Comparison of ENCODE assay signal across 10 cellular contexts in the genomic region with DNA sequence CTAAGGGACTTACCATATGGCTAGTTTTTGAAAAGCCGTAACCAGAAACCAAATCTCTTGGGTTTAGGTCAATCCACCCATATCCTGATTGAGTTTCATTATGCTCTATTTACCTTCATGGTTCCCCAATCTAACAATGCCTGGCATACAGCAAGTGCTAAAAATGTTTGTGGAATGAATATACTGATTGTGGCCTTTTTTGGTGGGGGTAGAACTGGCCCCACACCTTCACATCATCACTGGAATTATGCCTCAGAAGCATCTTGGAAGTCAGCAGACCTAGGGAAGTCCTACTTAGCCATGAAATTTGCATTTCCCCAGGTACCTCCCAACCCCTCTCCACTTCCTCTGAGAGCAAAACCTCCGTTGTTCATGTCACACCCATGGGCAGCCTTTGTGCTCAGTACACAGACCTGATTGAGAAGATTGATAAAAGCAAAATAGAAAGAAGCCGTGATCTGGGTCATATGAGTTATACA. TPM values are rescaled to one million over a fixed set of nuclear protein-coding genes. Genes with fewer than 3 reads are reported as not detected.
DNase-seq lines count a peak whose midpoint lies in the region; ATAC-seq, FAIRE-seq and TF ChIP-seq lines count a peak whose summit lies in the region.
"Had no signal": no experiment of that assay in that cellular context is flagged by ENCODE, and none has a peak within 500 bp of the region (broad histone marks: within the 10 kb centered on the region; RNA-seq: fewer than 3 reads in every experiment).

No MANE protein-coding gene starts in this region.

- WGBS in GM12878 (ENCODE audit: insufficient coverage, insufficient replicate concordance, low lambda C conversion rate, missing lambda C conversion rate), result 0% methylated on average over 3 of the region's 3 CpGs

- peak; percentile 86 for ATAC-seq in GM19395 (IDR thresholded peaks at IDR 0.05; ENCODE audit: unreplicated experiment)
- peak; percentile 68 for ATAC-seq in HG03196 (IDR thresholded peaks at IDR 0.05; ENCODE audit: unreplicated experiment)
- ATAC-seq in GM12878, result peak; percentile 90

- RAD21 ChIA-PET in GM12878 (lab: Charles Lee; ENCODE audit: unreplicated experiment), result interaction anchor here (0.6 to 5.3 kb wide), 12 partner anchors 9 to 199 kb away, joined by 3 to 42 read pairs (median 4); a partner anchor contains a TSS

- H3K9me3 ChIP-seq in DOHH2 (ENCODE audit: control insufficient read depth, insufficient read depth, low read length) (peaks cover 11% of the 10 kb centered on the region; the same call in 1 of the 2 replicates), GM12878 (replicated peaks; ENCODE audit: control insufficient read depth, insufficient read depth, low read length) (no peaks in the 10 kb centered on the region; the same call in none of the 3 replicates)

- POLR2A ChIA-PET in GM12878 (lab: Charles Lee), result interaction anchor here (0.6 to 3.5 kb wide), 13 partner anchors 8 to 77 kb away, joined by 3 to 20 read pairs (median 3); a partner anchor contains a TSS

- no TSS peak for BruUV-seq in GM12878 (replicated peaks; lab: Mats Ljungman, UMichigan)

- DNase-seq in GM12878 (ENCODE audit: low read depth, low spot score), result peak; percentile 73
- no peak for DNase-seq in stimulated activated CD8-positive, alpha-beta memory T cell treated with anti-CD3 and anti-CD28 coated beads, Interleukin-4, amount 100 ng/mL, for 48 hours
- DNase-seq in NCI-H446 treated with DMSO at 0.1 percent for 48 hours (lab: John Stamatoyannopoulos, UW), result no peak
- DNase-seq in GF-D8 (lab: John Stamatoyannopoulos, UW), result no peak
- DNase-seq in germinal center (ENCODE audit: low spot score), result no peak
- DNase-seq: activated CD4-positive, CD25-positive, alpha-beta regulatory T cell had no signal

- H3K79me2 ChIP-seq in DOHH2 (ENCODE audit: control insufficient read depth, low read length), result no peaks in the 10 kb centered on the region
- H3K79me2 ChIP-seq in GM12878 (ENCODE audit: control insufficient read depth, insufficient read depth, low read length), result peaks cover 17% of the 10 kb centered on the region

- SMC1A ChIA-PET in GM12878 (lab: Charles Lee; ENCODE audit: uncharacterized antibody, unreplicated experiment), result interaction anchor here (0.6 to 6.4 kb wide), 15 partner anchors 8 to 485 kb away, joined by 3 to 79 read pairs (median 4); a partner anchor contains a TSS

- peak; percentile 29 to 41; a peak in 1 of 4 replicates for TF ChIP-seq EP300 in GM12878 (IDR thresholded peaks at IDR 0.05; ENCODE audit: borderline replicate concordance in 1 of 2, control insufficient read depth in 1 of 2, low read depth in 2 of 2, low read length in 2 of 2)

- TF ChIP-seq CTCF in DOHH2 (IDR thresholded peaks at IDR 0.05; ENCODE audit: low read depth, low read length, poor library complexity, severe bottlenecking) (no peak), GM12878 (IDR thresholded peaks at IDR 0.05 in 2 of 3, conservative IDR thresholded peaks at IDR 0.05 in 1 of 3; ENCODE audit: control insufficient read depth in 2 of 3, extremely low read depth in 1 of 3, insufficient read depth in 1 of 3, low read depth in 3 of 3, low read length in 3 of 3) (no peak)

- no peak for TF ChIP-seq RAD21 in GM12878 (IDR thresholded peaks at IDR 0.05; ENCODE audit: insufficient read depth, low read depth, low read length)

- H4K20me1 ChIP-seq in DOHH2 (ENCODE audit: control insufficient read depth, insufficient read depth, low read depth, low read length) (no peaks in the 10 kb centered on the region), GM12878 (ENCODE audit: control insufficient read depth, insufficient read depth) (no peaks in the 10 kb centered on the region)

- H3K36me3 ChIP-seq in DOHH2 (ENCODE audit: control insufficient read depth, low read length), result no peaks in the 10 kb centered on the region
- no peaks in the 10 kb centered on the region for H3K36me3 ChIP-seq in GM12878 (ENCODE audit: control insufficient read depth in 2 of 2, insufficient read depth in 2 of 2, low read length in 1 of 2)

- FAIRE-seq in GM12878 (lab: Jason Lieb, UNC), result peak; percentile 49

- intact Hi-C loops in GM12878 (cut with micrococcal nuclease; ENCODE audit: unreplicated experiment), result loop anchor here (1.0 kb wide), 1 partner anchor 17 kb away; a partner anchor contains a TSS

- H3K4me2 ChIP-seq in DOHH2 (ENCODE audit: low read length) (peak overlapping the region; percentile 72), GM12878 (ENCODE audit: control insufficient read depth, insufficient read depth) (peak overlapping the region; percentile 73)

- H2AFZ ChIP-seq in GM12878 (ENCODE audit: control insufficient read depth, low read depth, low read length), result no peak overlapping the region

- H3K27me3 ChIP-seq in DOHH2 (ENCODE audit: control insufficient read depth, low read length) (no peaks in the 10 kb centered on the region), GM12878 (replicated peaks in 1 of 2; ENCODE audit: control insufficient read depth in 2 of 2, insufficient read depth in 2 of 2, low read length in 1 of 2) (no peaks in the 10 kb centered on the region)

- H3K4me1 ChIP-seq in DOHH2 (ENCODE audit: control insufficient read depth, low read length) (peaks cover 46% of the 10 kb centered on the region), GM12878 (ENCODE audit: control insufficient read depth, insufficient read depth, low read length) (peaks cover 42% of the 10 kb centered on the region)

- in situ Hi-C loops in GM12878 (cut with MboI), result no loop called here

- TF ChIP-seq POLR2A in GM12878 (IDR thresholded peaks at IDR 0.05; ENCODE audit: low read depth, low read length), result no peak

- H3K4me3 ChIP-seq in DOHH2 (ENCODE audit: low read length), result peak overlapping the region; percentile 48
- H3K4me3 ChIP-seq in GM12878, result peak overlapping the region; percentile 48; the same call in 1 of the 2 replicates

- H3K9ac ChIP-seq in GM12878 (ENCODE audit: control insufficient read depth, insufficient read depth, low read length), result no peak overlapping the region

- no peak overlapping the region for H3K27ac ChIP-seq in DOHH2 (ENCODE audit: low read depth, low read length)
- H3K27ac ChIP-seq in GM12878 (ENCODE audit: control insufficient read depth, insufficient read depth), result peak overlapping the region; percentile 75

- peaks cover 4% of the 10 kb centered on the region; the same call in 1 of the 2 replicates for H3F3A ChIP-seq in DOHH2 (ENCODE audit: control insufficient read depth, insufficient read depth)

- H3K9me2 ChIP-seq in DOHH2 (replicated peaks; ENCODE audit: control insufficient read depth, low read length), result no peaks in the 10 kb centered on the region

- CTCF ChIA-PET in GM12878 (lab: Yijun Ruan, JAX), result interaction anchor here (0.8 to 6.4 kb wide), 4 partner anchors 10 to 113 kb away, joined by 3 to 60 read pairs (median 6); no protein-coding TSS in a partner anchor

TF ChIP-seq in GM12878, 131 proteins besides CTCF, POLR2A, EP300 and RAD21 (continues in another document):
- TF ChIP-seq, protein P1, sequence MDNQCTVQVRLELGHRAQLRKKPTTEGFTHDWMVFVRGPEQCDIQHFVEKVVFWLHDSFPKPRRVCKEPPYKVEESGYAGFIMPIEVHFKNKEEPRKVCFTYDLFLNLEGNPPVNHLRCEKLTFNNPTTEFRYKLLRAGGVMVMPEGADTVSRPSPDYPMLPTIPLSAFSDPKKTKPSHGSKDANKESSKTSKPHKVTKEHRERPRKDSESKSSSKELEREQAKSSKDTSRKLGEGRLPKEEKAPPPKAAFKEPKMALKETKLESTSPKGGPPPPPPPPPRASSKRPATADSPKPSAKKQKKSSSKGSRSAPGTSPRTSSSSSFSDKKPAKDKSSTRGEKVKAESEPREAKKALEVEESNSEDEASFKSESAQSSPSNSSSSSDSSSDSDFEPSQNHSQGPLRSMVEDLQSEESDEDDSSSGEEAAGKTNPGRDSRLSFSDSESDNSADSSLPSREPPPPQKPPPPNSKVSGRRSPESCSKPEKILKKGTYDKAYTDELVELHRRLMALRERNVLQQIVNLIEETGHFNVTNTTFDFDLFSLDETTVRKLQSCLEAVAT (IDR thresholded peaks at IDR 0.05), result no peak
- peak; percentile 87 for TF ChIP-seq IKZF1 (conservative IDR thresholded peaks at IDR 0.05)
- peak; percentile 64 for TF ChIP-seq NFIC (IDR thresholded peaks at IDR 0.05; ENCODE audit: low read depth, low read length)

RNA-seq across cellular contexts. Expression of a gene that starts 17.8 kb away (rescaled TPM):
- total RNA-seq in GM12878 (2013; cell fraction: nucleolus; rRNA removed), result 1,111 and 1,167 TPM in 2 replicates
- total RNA-seq in GM12878 (2014; rRNA removed) (121 and 136 TPM in 2 replicates), GM12878 (2014; rRNA removed; fragmentation: Illumina TruSeq; extraction: Trizol) (134 and 145 TPM in 2 replicates), GM12878 (2021) (125 and 140 TPM in 2 replicates)
- 41.2 TPM for polyA plus RNA-seq in GM12878 (2011; ENCODE audit: low read depth)
- polyA plus RNA-seq in GM12878 (2011; rRNA removed) (260 and 289 TPM in 2 replicates), GM12878 (2014; fragmentation: Illumina TruSeq; extraction: Trizol) (134 and 155 TPM in 2 replicates), GM12878 (2014; fragmentation: Nextera tagmentation; extraction: Ambion mirVana) (100 to 1,000 TPM; 128 to 145 TPM), GM12878 (2014; rRNA removed) (154 and 204 TPM in 2 replicates), GM12878 (2016; fragmentation: Nextera tagmentation; extraction: Ambion mirVana) (10 to 100 TPM; 87.3 to 89.7 TPM)
- polyA plus RNA-seq in GM12878 (2011; cell fraction: cytosol; rRNA removed), result 194 and 205 TPM in 2 replicates
- polyA plus RNA-seq in GM12878 (2011; cell fraction: nucleus; rRNA removed), result 385 and 567 TPM in 2 replicates
- polyA plus RNA-seq in GM12878 (2012), result 73.7 and 121 TPM in 2 replicates
- polyA minus RNA-seq in GM12878 (2011; rRNA and poly(A)+ RNA removed), result 378 and 409 TPM in 2 replicates
- polyA minus RNA-seq in GM12878 (2011; cell fraction: cytosol; rRNA and poly(A)+ RNA removed), result 105 and 108 TPM in 2 replicates
- 309 and 389 TPM in 2 replicates for polyA minus RNA-seq in GM12878 (2011; cell fraction: nucleus; rRNA and poly(A)+ RNA removed)
- total RNA-seq: M059J had no signal

RNA-seq across cellular contexts. Expression of a gene that starts 47.0 kb away (rescaled TPM):
- 550 and 565 TPM in 2 replicates for total RNA-seq in GM12878 (2013; cell fraction: nucleolus; rRNA removed)
- total RNA-seq in GM12878 (2014; rRNA removed) (415 and 499 TPM in 2 replicates), GM12878 (2014; rRNA removed; fragmentation: Illumina TruSeq; extraction: Trizol) (445 and 463 TPM in 2 replicates), GM12878 (2021) (311 and 323 TPM in 2 replicates)
- 1,141 TPM for polyA plus RNA-seq in GM12878 (2011; ENCODE audit: low read depth)
- polyA plus RNA-seq in GM12878 (2011; rRNA removed) (1,315 and 1,412 TPM in 2 replicates), GM12878 (2014; fragmentation: Illumina TruSeq; extraction: Trizol) (487 and 663 TPM in 2 replicates), GM12878 (2014; fragmentation: Nextera tagmentation; extraction: Ambion mirVana) (100 to 1,000 TPM; 667 to 776 TPM), GM12878 (2014; rRNA removed) (335 and 411 TPM in 2 replicates), GM12878 (2016; fragmentation: Nextera tagmentation; extraction: Ambion mirVana) (100 to 1,000 TPM; 302 to 328 TPM)
- 831 and 1,170 TPM in 2 replicates for polyA plus RNA-seq in GM12878 (2011; cell fraction: cytosol; rRNA removed)
- 317 and 485 TPM in 2 replicates for polyA plus RNA-seq in GM12878 (2011; cell fraction: nucleus; rRNA removed)
- polyA plus RNA-seq in GM12878 (2012), result 688 and 1,150 TPM in 2 replicates
- polyA minus RNA-seq in GM12878 (2011; rRNA and poly(A)+ RNA removed), result 654 and 682 TPM in 2 replicates
- 176 and 177 TPM in 2 replicates for polyA minus RNA-seq in GM12878 (2011; cell fraction: cytosol; rRNA and poly(A)+ RNA removed)
- polyA minus RNA-seq in GM12878 (2011; cell fraction: nucleus; rRNA and poly(A)+ RNA removed), result 79.5 and 82.9 TPM in 2 replicates
